In genomic region chr6:106981901-106982300, GRCh38 we compare ENCODE assay signal across 20 cellular contexts. TPM values are rescaled to one million over a fixed set of nuclear protein-coding genes. Genes with fewer than 3 reads are reported as not detected.
DNase-seq lines count a peak whose midpoint lies in the region; TF ChIP-seq lines count a peak whose summit lies in the region.
"Had no signal": no experiment of that assay in that cellular context is flagged by ENCODE, and none has a peak within 500 bp of the region (broad histone marks: within the 10 kb centered on the region; RNA-seq: fewer than 3 reads in every experiment).

No MANE protein-coding gene starts in this region.

- CTCF ChIA-PET in BJ (lab: Yijun Ruan, JAX) = interaction anchor here (1.3 to 3.5 kb wide), 2 partner anchors 415 to 537 kb away, joined by 4 to 25 read pairs; no protein-coding TSS in a partner anchor

- POLR2A ChIA-PET in BJ (lab: Charles Lee) = no interaction called here

- peaks cover 0 to 9% (median 2%) of the 10 kb centered on the region in 6 donors for H3K4me1 ChIP-seq in spleen
- H3K4me1 ChIP-seq: HAP-1 had no signal

- TF ChIP-seq CTCF in BJ (IDR thresholded peaks at IDR 0.05; ENCODE audit: insufficient read depth, low read depth, low read length) = no peak
- no peak for TF ChIP-seq CTCF in HFFc6 (IDR thresholded peaks at IDR 0.05)
- TF ChIP-seq CTCF in spleen (IDR thresholded peaks at IDR 0.05 in 8 of 11, conservative IDR thresholded peaks at IDR 0.05 in 3 of 11) = no peak

- TF ChIP-seq POLR2A in spleen (IDR thresholded peaks at IDR 0.05) = no peak

- H3K27ac Mint-ChIP-seq in HFFc6 = no peak overlapping the region
- H3K27ac Mint-ChIP-seq: CD4-positive, alpha-beta memory T cell; T-helper 17 cell had no signal

- no peaks in the 10 kb centered on the region for H3K9me3 Mint-ChIP-seq in HFFc6
- H3K9me3 Mint-ChIP-seq: CD4-positive, alpha-beta memory T cell had no signal

- H3K27me3 ChIP-seq in BJ (ENCODE audit: control insufficient read depth, insufficient read depth, low read length) (peaks cover 7% of the 10 kb centered on the region), spleen (replicated peaks in 1 of 7) (peaks cover 0 to 54% (median 4%) of the 10 kb centered on the region in 7 donors)
- H3K27me3 ChIP-seq: BLaER1 had no signal

- peaks cover 12% of the 10 kb centered on the region for H3K27me3 Mint-ChIP-seq in HFFc6 (ENCODE audit: insufficient read depth)

- H3K9me3 ChIP-seq in spleen = no peaks in the 10 kb centered on the region
- H3K9me3 ChIP-seq: BLaER1, HAP-1 had no signal

- DNase-seq in BJ (ENCODE audit: low read depth) (peak; percentile 44), HFFc6 (peak; percentile 15), epidermal melanocyte (ENCODE audit: insufficient read length, low spot score) (peak; percentile 48), islet precursor cell (peak; percentile 15), NCI-H510A (lab: John Stamatoyannopoulos, UW) (no peak), Kasumi-1 (lab: John Stamatoyannopoulos, UW) (no peak), spleen (no peak)
- no peak for DNase-seq in activated CD4-positive, alpha-beta T cell treated with anti-CD3 and anti-CD28 coated beads, Interleukin-2, amount 50 U/mL, for 4 hours
- DNase-seq: Calu3; CD4-positive, alpha-beta memory T cell; NCI-H1105 treated with DMSO at 0.1 percent for 48 hours; NCI-H1694; NCI-H2081 treated with DMSO at 0.1 percent for 48 hours; NCI-H510A treated with DMSO at 0.1 percent for 48 hours; NCI-H82; OCI-M1; T-helper 17 cell had no signal

- H3K36me3 Mint-ChIP-seq in HFFc6 (ENCODE audit: low read depth) = no peaks in the 10 kb centered on the region
- H3K36me3 Mint-ChIP-seq: CD4-positive, alpha-beta memory T cell had no signal

- 0 out of 2 replicates have a peak, but pooled peaks cover 7% of the 10 kb centered on the region for H3K4me1 Mint-ChIP-seq in HFFc6 (ENCODE audit: low read depth)
- H3K4me1 Mint-ChIP-seq: T-helper 17 cell had no signal

- WGBS in spleen, 5 donors = 78 to 89% (median 84%) methylated on average over 4 of the region's 4 CpGs

- H3K27ac ChIP-seq in spleen = no peak overlapping the region
- H3K27ac ChIP-seq: BLaER1, RWPE1 had no signal

- H3K36me3 ChIP-seq in BJ (ENCODE audit: control insufficient read depth, insufficient read depth, low read length) (no peaks in the 10 kb centered on the region), spleen (no peaks in the 10 kb centered on the region)
- H3K36me3 ChIP-seq: BLaER1, HAP-1 had no signal

- intact Hi-C loops in spleen (cut with DNase I; ENCODE audit: low total_unique reads) = no loop called here

- no peak overlapping the region for H3K4me3 Mint-ChIP-seq in HFFc6
- H3K4me3 Mint-ChIP-seq: CD4-positive, alpha-beta memory T cell; T-helper 17 cell had no signal

- no peak overlapping the region for H3K4me3 ChIP-seq in BJ (ENCODE audit: low read depth, low read length)
- no peak overlapping the region for H3K4me3 ChIP-seq in spleen
- H3K4me3 ChIP-seq: BLaER1, HAP-1 had no signal

RNA-seq across cellular contexts. Expression of gene CD24, which starts 7.4 kb away (rescaled TPM):
- polyA plus RNA-seq in BJ (2011; rRNA removed) = 0.05 and 0.07 TPM in 2 replicates
- 0.41 TPM in 1 of 2 replicates, not detected in the other for polyA minus RNA-seq in BJ (2011; rRNA and poly(A)+ RNA removed)
- under 1 TPM in 2 of 6 experiments, not detected in 4; 0.11 to 0.19 TPM for total RNA-seq in HFFc6 (2021; fragmentation: NEBNext Ultra II Directional; extraction: Animal tissue kit (Norgen Biotek cat#: 25700))
- total RNA-seq in spleen = 100 to 1,000 TPM in 1 of 7 donors, 10 to 100 TPM in 6; 28.3 to 100 (median 37.1) TPM
- 100 to 1,000 TPM in 2 of 3 donors, 10 to 100 TPM in 1; 89.3 to 119 (median 119) TPM for polyA plus RNA-seq in spleen
- total RNA-seq: CD4-positive, alpha-beta memory T cell had no signal

RNA-seq across cellular contexts. Expression of gene MTRES1, which starts 46.1 kb away (rescaled TPM):
- polyA plus RNA-seq in BJ (2011; rRNA removed) = 5.7 and 9.8 TPM in 2 replicates
- polyA minus RNA-seq in BJ (2011; rRNA and poly(A)+ RNA removed) = 1.8 and 3.2 TPM in 2 replicates
- total RNA-seq in HFFc6 (2021; fragmentation: NEBNext Ultra II Directional; extraction: Animal tissue kit (Norgen Biotek cat#: 25700)) = 10 to 100 TPM; 17.0 to 22.7 (median 18.2) TPM
- 10 to 100 TPM in 5 of 7 donors, 1 to 10 TPM in 2; 9.4 to 25.3 (median 14.1) TPM for total RNA-seq in spleen
- 10 to 100 TPM; 20.2 to 27.8 (median 22.8) TPM for polyA plus RNA-seq in spleen

Comparison
In these comparisons a context has a peak if more than half of its experiments do, and no peak if none do; other contexts are left out.
1. DNase-seq: peak in BJ (single experiment), HFFc6 (single experiment), epidermal melanocyte (single experiment) and islet precursor cell (single experiment); none in NCI-H510A (single experiment), Kasumi-1 (0 of 2), spleen (single experiment) and activated CD4-positive, alpha-beta T cell treated with anti-CD3 and anti-CD28 coated beads, Interleukin-2, amount 50 U/mL, for 4 hours (0 of 2).
2. RNA of gene CD24, which starts 7.4 kb away (total RNA-seq): 28.3 to 100 TPM in spleen; 0.11 to 0.19 TPM in HFFc6; every median in the first group is over 10 times any median in the second.